Comparison of ENCODE assay signal across 8 cellular contexts in genomic region chr15:30799565-30799964, GRCh38.
DNase-seq lines count a peak whose midpoint lies in the region; TF ChIP-seq lines count a peak whose summit lies in the region.
"Not testable (repeated sequence)": the region's sequence is repeated elsewhere in the genome, so short reads cannot be mapped to it uniquely, and the experiment has no call there.

No MANE protein-coding gene starts in this region.

- H3K4me1 Mint-ChIP-seq in activated CD4-positive, alpha-beta T cell treated with anti-CD3 and anti-CD28 coated beads, Interleukin-2, amount 10 ng/mL, durations not matched to agents 24 days and 14 days = not testable (repeated sequence)

- H2AFZ ChIP-seq in OCI-LY3 (ENCODE audit: low read depth, low read length); smooth muscle cell (ENCODE audit: low read depth): not testable (repeated sequence)

- H3K27me3 ChIP-seq in OCI-LY3 (ENCODE audit: low read depth, low read length); smooth muscle cell (ENCODE audit: low read depth): not testable (repeated sequence)

- H3K9ac ChIP-seq in OCI-LY3 (ENCODE audit: low read length); smooth muscle cell (ENCODE audit: low read depth): not testable (repeated sequence)

- not testable (repeated sequence) for H3K36me3 ChIP-seq in OCI-LY3 (replicated peaks; ENCODE audit: low read depth, low read length); smooth muscle cell (ENCODE audit: low read depth)

- not testable (repeated sequence) for H3K79me2 ChIP-seq in OCI-LY3 (ENCODE audit: low read length); smooth muscle cell (ENCODE audit: low read depth)

- H3K4me1 ChIP-seq in OCI-LY3 (ENCODE audit: low read length); smooth muscle cell (ENCODE audit: low read depth): not testable (repeated sequence)

- H3K9me3 ChIP-seq in OCI-LY3 (ENCODE audit: insufficient read depth, low read length); smooth muscle cell (replicated peaks; ENCODE audit: low read depth): not testable (repeated sequence)

- H3K9me3 Mint-ChIP-seq in activated CD4-positive, alpha-beta T cell treated with anti-CD3 and anti-CD28 coated beads, Interleukin-2, amount 10 ng/mL, durations not matched to agents 24 days and 14 days = not testable (repeated sequence)

- intact Hi-C loops in activated CD4-positive, alpha-beta T cell treated with anti-CD3 and anti-CD28 coated beads, Interleukin-2, amount 10 ng/mL, durations not matched to agents 24 days and 14 days (cut with micrococcal nuclease) = not testable (repeated sequence)

- in situ Hi-C loops in GM13977 (cut with MboI; ENCODE audit: low pct_unique_long_range_greater_than_20kb, low sequenced_read_pairs, unreplicated experiment) = not testable (repeated sequence)

- WGBS in smooth muscle cell (ENCODE audit: low lambda C conversion rate) = 69% methylated on average over 5 of the region's 5 CpGs

- H4K20me1 ChIP-seq in OCI-LY3 (ENCODE audit: insufficient read depth, low read length); smooth muscle cell (ENCODE audit: low read depth): not testable (repeated sequence)

- H3K27ac Mint-ChIP-seq in activated CD4-positive, alpha-beta T cell treated with anti-CD3 and anti-CD28 coated beads, Interleukin-2, amount 10 ng/mL, durations not matched to agents 24 days and 14 days = not testable (repeated sequence)

- H3K4me3 Mint-ChIP-seq in activated CD4-positive, alpha-beta T cell treated with anti-CD3 and anti-CD28 coated beads, Interleukin-2, amount 10 ng/mL, durations not matched to agents 24 days and 14 days = not testable (repeated sequence)

- not testable (repeated sequence) for H3K4me3 ChIP-seq in OCI-LY3 (ENCODE audit: low read length); choroid plexus epithelial cell (ENCODE audit: low read depth, low read length); smooth muscle cell

- H3K27me3 Mint-ChIP-seq in activated CD4-positive, alpha-beta T cell treated with anti-CD3 and anti-CD28 coated beads, Interleukin-2, amount 10 ng/mL, durations not matched to agents 24 days and 14 days = not testable (repeated sequence)

- H3F3A ChIP-seq in smooth muscle cell (ENCODE audit: low read depth) = not testable (repeated sequence)

- H3K36me3 Mint-ChIP-seq in activated CD4-positive, alpha-beta T cell treated with anti-CD3 and anti-CD28 coated beads, Interleukin-2, amount 10 ng/mL, durations not matched to agents 24 days and 14 days (ENCODE audit: low read depth) = not testable (repeated sequence)

- TF ChIP-seq CTCF in GM13977 (IDR thresholded peaks at IDR 0.05; ENCODE audit: extremely low read depth, insufficient read depth, missing control alignments) (peak; percentile 22), OCI-LY3 (IDR thresholded peaks at IDR 0.05; ENCODE audit: low read depth, low read length) (peak; percentile 33), choroid plexus epithelial cell (conservative IDR thresholded peaks at IDR 0.05; ENCODE audit: low read depth, low read length) (peak; percentile 40), smooth muscle cell (IDR thresholded peaks at IDR 0.05; ENCODE audit: borderline replicate concordance, insufficient read depth, poor library complexity, severe bottlenecking) (peak; percentile 13)

- peak; percentile 42 for DNase-seq in COR-L47 (lab: John Stamatoyannopoulos, UW)
- DNase-seq in GM13977 (ENCODE audit: low spot score); smooth muscle cell (lab: John Stamatoyannopoulos, UW; ENCODE audit: unreplicated experiment): not testable (repeated sequence)
- DNase-seq in NCI-H1417 (lab: John Stamatoyannopoulos, UW) = peak in 2 of 3 experiments; percentile 25 to 54
- DNase-seq in activated CD4-positive, alpha-beta T cell treated with anti-CD3 and anti-CD28 coated beads, Interleukin-2, amount 10 ng/mL, durations not matched to agents 24 days and 14 days = peak; percentile 70
- peak; percentile 9 for DNase-seq in choroid plexus epithelial cell (ENCODE audit: low read depth)
- peak; percentile 14 for DNase-seq in iPS-NIHi11 (ENCODE audit: low spot score)

- not testable (repeated sequence) for H3K27ac ChIP-seq in OCI-LY3 (ENCODE audit: low read length); smooth muscle cell (ENCODE audit: low read depth)

- H3K4me2 ChIP-seq in OCI-LY3 (ENCODE audit: low read length); smooth muscle cell: not testable (repeated sequence)
